In the genomic region with DNA sequence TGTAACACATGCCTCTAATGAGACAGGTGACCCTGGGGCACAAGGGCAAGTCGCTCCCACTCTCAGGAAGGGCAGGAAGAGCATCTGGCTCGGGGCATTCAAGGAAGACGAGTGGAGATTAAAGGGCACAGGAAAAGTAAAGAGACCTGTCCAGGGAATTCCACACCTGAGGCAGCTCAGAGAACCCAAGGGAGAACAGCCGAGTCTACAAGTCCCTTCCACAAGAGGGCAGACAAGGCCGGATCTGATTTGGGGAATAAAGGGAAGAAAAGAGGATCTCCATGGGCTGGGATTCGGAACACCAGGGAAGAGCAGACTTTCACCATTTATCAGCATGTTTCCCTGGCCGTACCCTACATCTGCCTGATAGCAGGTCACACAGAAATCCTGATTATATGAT, we compare ENCODE assay signal across 15 cellular contexts. TPM values are rescaled to one million over a fixed set of nuclear protein-coding genes. Genes with fewer than 3 reads are reported as not detected.
DNase-seq lines count a peak whose midpoint lies in the region; ATAC-seq, FAIRE-seq and TF ChIP-seq lines count a peak whose summit lies in the region.
"Had no signal": no experiment of that assay in that cellular context is flagged by ENCODE, and none has a peak within 500 bp of the region (broad histone marks: within the 10 kb centered on the region; RNA-seq: fewer than 3 reads in every experiment).

No MANE protein-coding gene starts in this region.

- H3K4me2 ChIP-seq in GM23338 = no peak overlapping the region

- H3K4me1 ChIP-seq in GM23338 (ENCODE audit: insufficient read depth) = no peaks in the 10 kb centered on the region
- H3K4me1 ChIP-seq in adrenal gland (replicated peaks in 1 of 2) = peaks cover 0 to 7% of the 10 kb centered on the region in 2 donors
- peaks cover 13 to 18% of the 10 kb centered on the region in 2 donors for H3K4me1 ChIP-seq in kidney (ENCODE audit: control insufficient read depth in 1 of 2, insufficient read depth in 1 of 2, low read depth in 1 of 2, low read length in 2 of 2)
- H3K4me1 ChIP-seq: HAP-1 had no signal

- H3K4me3 ChIP-seq in AG09309 (ENCODE audit: control insufficient read depth, low read depth, low read length) = no peak overlapping the region
- no peak overlapping the region for H3K4me3 ChIP-seq in GM23338
- H3K4me3 ChIP-seq in adrenal gland = no peak overlapping the region
- no peak overlapping the region for H3K4me3 ChIP-seq in kidney (ENCODE audit: low read length in 2 of 2)
- H3K4me3 ChIP-seq: esophagus muscularis mucosa, HAP-1, lung had no signal

- FAIRE-seq in kidney (lab: Jason Lieb, UNC) = no peak

- 64 to 69% (median 66%) methylated on average over 7 of the region's 7 CpGs for WGBS in adrenal gland, 4 donors

- H3K27me3 ChIP-seq in GM23338 (ENCODE audit: insufficient read depth) (no peaks in the 10 kb centered on the region), adrenal gland (no peaks in the 10 kb centered on the region)
- H3K27me3 ChIP-seq: esophagus muscularis mucosa had no signal

- H2AFZ ChIP-seq in GM23338 = no peak overlapping the region

- H3K9ac ChIP-seq in kidney (ENCODE audit: low read length in 2 of 2) = peak overlapping the region in 1 of 2 donors; percentile 28

- H3K4me1 Mint-ChIP-seq in GM23338 = peaks cover 3% of the 10 kb centered on the region; the same call in 1 of the 3 replicates

- no peaks in the 10 kb centered on the region for H3K79me2 ChIP-seq in GM23338 (replicated peaks; ENCODE audit: insufficient read depth)

- H3K27me3 Mint-ChIP-seq in GM23338 (ENCODE audit: insufficient read depth, low read depth, poor library complexity) = peaks cover 3% of the 10 kb centered on the region
- H3K27me3 Mint-ChIP-seq: activated CD4-positive, alpha-beta T cell treated with anti-CD3 and anti-CD28 coated beads, Interleukin-2, amount 10 ng/mL, durations not matched to agents 7 days and 5 days; CD8-positive, alpha-beta memory T cell had no signal

- H3K36me3 Mint-ChIP-seq in GM23338 (ENCODE audit: low read depth) = peaks cover 2% of the 10 kb centered on the region; the same call in 2 of the 3 replicates

- peak; percentile 49 for ATAC-seq in GM23338
- ATAC-seq in HG03378 (IDR thresholded peaks at IDR 0.05; ENCODE audit: unreplicated experiment) = no peak

- no peaks in the 10 kb centered on the region for H3K36me3 ChIP-seq in GM23338 (ENCODE audit: insufficient read depth)
- H3K36me3 ChIP-seq in adrenal gland (replicated peaks in 1 of 2) = peaks cover 0 to 67% of the 10 kb centered on the region in 2 donors
- peaks cover 38 to 58% of the 10 kb centered on the region in 2 donors for H3K36me3 ChIP-seq in kidney (ENCODE audit: control insufficient read depth in 1 of 2, insufficient read depth in 2 of 2, low read length in 2 of 2)

- H3K27ac ChIP-seq in GM23338 (ENCODE audit: low read depth) (0 out of 2 replicates have a peak overlapping the region, but pooled peaks have one; percentile 42), adrenal gland (no peak overlapping the region), kidney (ENCODE audit: low read depth in 2 of 2, low read length in 2 of 2) (no peak overlapping the region)
- H3K27ac ChIP-seq: HL-60 had no signal

- no peak for DNase-seq in AG09309 (ENCODE audit: low read depth)
- DNase-seq in GM23338 (ENCODE audit: low spot score) = peak; percentile 69
- no peak for DNase-seq in adrenal gland
- DNase-seq in kidney = no peak
- DNase-seq in NCI-H2081 (lab: John Stamatoyannopoulos, UW) = no peak
- no peak for DNase-seq in kidney glomerular epithelial cell (lab: John Stamatoyannopoulos, UW)
- DNase-seq in NCI-H2107 treated with DMSO at 0.1 percent for 48 hours (lab: John Stamatoyannopoulos, UW; ENCODE audit: unreplicated experiment) = no peak
- DNase-seq: NCI-H1436 treated with DMSO at 0.1 percent for 48 hours had no signal

- TF ChIP-seq POLR2A in adrenal gland (IDR thresholded peaks at IDR 0.05) = no peak

- intact Hi-C loops in adrenal gland (cut with DNase I) (loop anchor here (5.0 kb wide), 2 partner anchors 41 to 46 kb away; no protein-coding TSS in a partner anchor), kidney (cut with DNase I) (no loop called here)

- H3F3A ChIP-seq in GM23338 (replicated peaks; ENCODE audit: low read depth) = no peaks in the 10 kb centered on the region

- H3K9me3 ChIP-seq in adrenal gland (replicated peaks in 1 of 3) (no peaks in the 10 kb centered on the region), kidney (ENCODE audit: control insufficient read depth in 1 of 2, low read length in 2 of 2) (no peaks in the 10 kb centered on the region)
- H3K9me3 ChIP-seq: esophagus muscularis mucosa, HAP-1 had no signal

- TF ChIP-seq CTCF in AG09309 (IDR thresholded peaks at IDR 0.05; ENCODE audit: control insufficient read depth, insufficient read depth, low read depth, low read length, missing control alignments) = peak; percentile 55
- peak; percentile 52 to 70 for TF ChIP-seq CTCF in GM23338 (conservative IDR thresholded peaks at IDR 0.05; ENCODE audit: low read depth in 2 of 2)
- TF ChIP-seq CTCF in adrenal gland (IDR thresholded peaks at IDR 0.05) = peak in 4 of 6 experiments; percentile 16 to 37 (median 22)
- TF ChIP-seq CTCF in kidney (IDR thresholded peaks at IDR 0.05; ENCODE audit: borderline replicate concordance, extremely low read depth, insufficient read depth) = peak; percentile 25

- H4K20me1 ChIP-seq in GM23338 (replicated peaks; ENCODE audit: insufficient read depth) = no peaks in the 10 kb centered on the region

- H3K27ac Mint-ChIP-seq in GM23338 = no peak overlapping the region
- H3K27ac Mint-ChIP-seq: activated CD4-positive, alpha-beta T cell treated with anti-CD3 and anti-CD28 coated beads, Interleukin-2, amount 10 ng/mL, durations not matched to agents 7 days and 5 days had no signal

- no peaks in the 10 kb centered on the region for H3K9me3 Mint-ChIP-seq in GM23338
- H3K9me3 Mint-ChIP-seq: activated CD4-positive, alpha-beta T cell treated with anti-CD3 and anti-CD28 coated beads, Interleukin-2, amount 10 ng/mL, durations not matched to agents 7 days and 5 days; CD8-positive, alpha-beta memory T cell had no signal

- H3K4me3 Mint-ChIP-seq in GM23338 = no peak overlapping the region
- H3K4me3 Mint-ChIP-seq: activated CD4-positive, alpha-beta T cell treated with anti-CD3 and anti-CD28 coated beads, Interleukin-2, amount 10 ng/mL, durations not matched to agents 7 days and 5 days; CD8-positive, alpha-beta memory T cell had no signal

- H3K9me2 ChIP-seq in GM23338 (ENCODE audit: insufficient read depth) = no peaks in the 10 kb centered on the region

TF ChIP-seq in GM23338, 12 proteins besides CTCF, POLR2A, EP300 and RAD21 (continues in another document):
- TF ChIP-seq EZH2 (IDR thresholded peaks at IDR 0.05; ENCODE audit: low read depth, unreplicated experiment) = no peak
- TF ChIP-seq POLR2AphosphoS5 (IDR thresholded peaks at IDR 0.05; ENCODE audit: low read depth) = no peak
- no peak for TF ChIP-seq STAT1 (IDR thresholded peaks at IDR 0.05; ENCODE audit: unreplicated experiment)

RNA-seq across cellular contexts. Expression of gene GPX3, which starts 28.1 kb away (rescaled TPM):
- total RNA-seq in GM23338 (2014; rRNA removed; shearing (Covaris generic)) = 48.4 and 48.9 TPM in 2 replicates
- polyA plus RNA-seq in GM23338 (2016; fragmentation: Nextera tagmentation; extraction: Ambion mirVana) (27.6 and 28.0 TPM in 2 replicates), adrenal gland (1,000 to 10,000 TPM in 2 of 3 donors, 100 to 1,000 TPM in 1; 365 to 1,619 (median 1,026) TPM), kidney (ENCODE audit: insufficient read depth, low read depth, low replicate concordance) (27,893 TPM)
- total RNA-seq in adrenal gland (1,000 to 10,000 TPM in 3 of 8 donors, 100 to 1,000 TPM in 5; 232 to 1,751 (median 422) TPM), kidney (1,327 TPM)
- total RNA-seq: activated CD4-positive, alpha-beta T cell treated with anti-CD3 and anti-CD28 coated beads, Interleukin-2, amount 10 ng/mL, durations not matched to agents 7 days and 5 days; CD8-positive, alpha-beta memory T cell had no signal

RNA-seq across cellular contexts. Expression of gene TNIP1, which starts 32.3 kb away (rescaled TPM):
- total RNA-seq in GM23338 (2014; rRNA removed; shearing (Covaris generic)) = 29.6 and 35.8 TPM in 2 replicates
- 10.3 and 12.2 TPM in 2 replicates for polyA plus RNA-seq in GM23338 (2016; fragmentation: Nextera tagmentation; extraction: Ambion mirVana)
- 100 to 1,000 TPM in 6 of 8 donors, 10 to 100 TPM in 2; 36.6 to 129 (median 103) TPM for total RNA-seq in adrenal gland
- polyA plus RNA-seq in adrenal gland = 10 to 100 TPM; 42.2 to 85.1 (median 68.1) TPM
- total RNA-seq in kidney = 132 TPM
- 109 TPM for polyA plus RNA-seq in kidney (ENCODE audit: insufficient read depth, low read depth, low replicate concordance)
